In genomic region chr6:105209950-105210706, GRCh38 we compare ENCODE assay signal across 13 cellular contexts. TPM values are rescaled to one million over a fixed set of nuclear protein-coding genes. Genes with fewer than 3 reads are reported as not detected.
DNase-seq lines count a peak whose midpoint lies in the region; ATAC-seq, FAIRE-seq and TF ChIP-seq lines count a peak whose summit lies in the region.
"Had no signal": no experiment of that assay in that cellular context is flagged by ENCODE, and none has a peak within 500 bp of the region (broad histone marks: within the 10 kb centered on the region; RNA-seq: fewer than 3 reads in every experiment).

No MANE protein-coding gene starts in this region.

- no peaks in the 10 kb centered on the region for H3K27me3 Mint-ChIP-seq in astrocyte (ENCODE audit: low read depth, unreplicated experiment)
- peaks cover 11% of the 10 kb centered on the region for H3K27me3 Mint-ChIP-seq in activated CD4-positive, alpha-beta memory T cell treated with anti-CD3 and anti-CD28 coated beads, Interleukin-2, amount 10 ng/mL, durations not matched to agents 7 days and 5 days
- H3K27me3 Mint-ChIP-seq in naive thymus-derived CD4-positive, alpha-beta T cell = peaks cover 10 to 26% (median 19%) of the 10 kb centered on the region in 5 donors

- H2AFZ ChIP-seq in astrocyte (ENCODE audit: low read depth, low read length) = peak overlapping the region; percentile 26

- no peak for ATAC-seq in GM21381 (IDR thresholded peaks at IDR 0.05; ENCODE audit: unreplicated experiment)
- no peak for ATAC-seq in naive thymus-derived CD4-positive, alpha-beta T cell

- no peaks in the 10 kb centered on the region for H3K36me3 Mint-ChIP-seq in astrocyte (ENCODE audit: low read depth, unreplicated experiment)
- H3K36me3 Mint-ChIP-seq in activated CD4-positive, alpha-beta memory T cell treated with anti-CD3 and anti-CD28 coated beads, Interleukin-2, amount 10 ng/mL, durations not matched to agents 7 days and 5 days (ENCODE audit: low read depth) = no peaks in the 10 kb centered on the region
- peaks cover 0 to 6% (median 0%) of the 10 kb centered on the region in 5 donors for H3K36me3 Mint-ChIP-seq in naive thymus-derived CD4-positive, alpha-beta T cell

- peaks cover 22% of the 10 kb centered on the region for H3K4me1 Mint-ChIP-seq in astrocyte (ENCODE audit: low read depth, unreplicated experiment)
- H3K4me1 Mint-ChIP-seq in activated CD4-positive, alpha-beta memory T cell treated with anti-CD3 and anti-CD28 coated beads, Interleukin-2, amount 10 ng/mL, durations not matched to agents 7 days and 5 days = peaks cover 20% of the 10 kb centered on the region
- H3K4me1 Mint-ChIP-seq in naive thymus-derived CD4-positive, alpha-beta T cell = peaks cover 0 to 9% (median 0%) of the 10 kb centered on the region in 7 donors

- no peak overlapping the region for H3K4me3 Mint-ChIP-seq in astrocyte (ENCODE audit: unreplicated experiment)
- no peak overlapping the region for H3K4me3 Mint-ChIP-seq in activated CD4-positive, alpha-beta memory T cell treated with anti-CD3 and anti-CD28 coated beads, Interleukin-2, amount 10 ng/mL, durations not matched to agents 7 days and 5 days
- no peak overlapping the region for H3K4me3 Mint-ChIP-seq in naive thymus-derived CD4-positive, alpha-beta T cell

- H3K9me3 Mint-ChIP-seq in astrocyte (ENCODE audit: unreplicated experiment) = no peaks in the 10 kb centered on the region
- no peaks in the 10 kb centered on the region for H3K9me3 Mint-ChIP-seq in activated CD4-positive, alpha-beta memory T cell treated with anti-CD3 and anti-CD28 coated beads, Interleukin-2, amount 10 ng/mL, durations not matched to agents 7 days and 5 days
- H3K9me3 Mint-ChIP-seq in naive thymus-derived CD4-positive, alpha-beta T cell = peaks cover 0 to 6% (median 0%) of the 10 kb centered on the region in 11 donors

- no peaks in the 10 kb centered on the region for H3K79me2 ChIP-seq in astrocyte (ENCODE audit: insufficient read depth, low read length)

- intact Hi-C loops in naive thymus-derived CD4-positive, alpha-beta T cell (cut with micrococcal nuclease) = no loop called here

- H3K4me3 ChIP-seq in AG10803 (ENCODE audit: low read length) (no peak overlapping the region), astrocyte (ENCODE audit: insufficient read depth, low read depth, low read length) (peak overlapping the region; percentile 0)
- H3K4me3 ChIP-seq in naive thymus-derived CD4-positive, alpha-beta T cell (ENCODE audit: low read length) = no peak overlapping the region

- peak overlapping the region; percentile 20 for H3K9ac ChIP-seq in astrocyte (ENCODE audit: low read length)

- H3K4me2 ChIP-seq in astrocyte (ENCODE audit: low read length) = peak overlapping the region; percentile 58

- no peaks in the 10 kb centered on the region for H4K20me1 ChIP-seq in astrocyte (ENCODE audit: insufficient read depth, low read length)

- H3K27me3 ChIP-seq in astrocyte (ENCODE audit: insufficient read depth, low read length) = no peaks in the 10 kb centered on the region
- H3K27me3 ChIP-seq in naive thymus-derived CD4-positive, alpha-beta T cell (ENCODE audit: control insufficient read depth in 2 of 2, insufficient read depth in 2 of 2, low read length in 2 of 2) = no peaks in the 10 kb centered on the region

- POLR2A ChIA-PET in activated CD4-positive, alpha-beta memory T cell treated with anti-CD3 and anti-CD28 coated beads, Interleukin-2, amount 10 ng/mL, durations not matched to agents 7 days and 5 days (lab: Charles Lee) = no interaction called here
- POLR2A ChIA-PET in naive thymus-derived CD4-positive, alpha-beta T cell (lab: Charles Lee) = no interaction called here

- peak overlapping the region; percentile 96 for H3K27ac Mint-ChIP-seq in astrocyte (ENCODE audit: unreplicated experiment)
- no peak overlapping the region for H3K27ac Mint-ChIP-seq in activated CD4-positive, alpha-beta memory T cell treated with anti-CD3 and anti-CD28 coated beads, Interleukin-2, amount 10 ng/mL, durations not matched to agents 7 days and 5 days
- H3K27ac Mint-ChIP-seq in naive thymus-derived CD4-positive, alpha-beta T cell = no peak overlapping the region

- FAIRE-seq in astrocyte (lab: Jason Lieb, UNC) = peak; percentile 81
- FAIRE-seq: TTC549 had no signal

- H3K27ac ChIP-seq in astrocyte (ENCODE audit: low read depth, low read length) = peak overlapping the region; percentile 49
- no peak overlapping the region for H3K27ac ChIP-seq in naive thymus-derived CD4-positive, alpha-beta T cell (ENCODE audit: low read depth, low read length)

- no peaks in the 10 kb centered on the region for H3K9me3 ChIP-seq in astrocyte (ENCODE audit: insufficient read depth, low read depth, low read length)
- no peaks in the 10 kb centered on the region for H3K9me3 ChIP-seq in naive thymus-derived CD4-positive, alpha-beta T cell (ENCODE audit: control insufficient read depth in 2 of 3, low read length in 3 of 3)

- peaks cover 20% of the 10 kb centered on the region for H3K4me1 ChIP-seq in astrocyte (ENCODE audit: insufficient read depth, low read length)
- no peaks in the 10 kb centered on the region for H3K4me1 ChIP-seq in naive thymus-derived CD4-positive, alpha-beta T cell (ENCODE audit: control insufficient read depth in 2 of 2, insufficient read depth in 2 of 2, low read length in 2 of 2)

- CTCF ChIA-PET in activated CD4-positive, alpha-beta memory T cell treated with anti-CD3 and anti-CD28 coated beads, Interleukin-2, amount 10 ng/mL, durations not matched to agents 7 days and 5 days (lab: Charles Lee) = no interaction called here
- CTCF ChIA-PET in naive thymus-derived CD4-positive, alpha-beta T cell (lab: Charles Lee) = no interaction called here

- DNase-seq in AG10803 (ENCODE audit: low read depth) = peak; percentile 89
- DNase-seq in HT1080 (ENCODE audit: low read depth) = peak; percentile 94
- DNase-seq in astrocyte (ENCODE audit: low read depth) = peak; percentile 89
- DNase-seq in kidney tubule cell (ENCODE audit: low spot score) = peak; percentile 80
- no peak for DNase-seq in activated CD4-positive, alpha-beta memory T cell treated with anti-CD3 and anti-CD28 coated beads, Interleukin-2, amount 10 ng/mL, durations not matched to agents 7 days and 5 days
- DNase-seq in NCI-H748 treated with DMSO at 0.1 percent for 48 hours (lab: John Stamatoyannopoulos, UW) = no peak
- no peak for DNase-seq in naive thymus-derived CD4-positive, alpha-beta T cell
- DNase-seq: activated gamma-delta T cell treated with Interleukin-2 at 50 U/mL for 16 hours, COR-L47, NCI-H2227 treated with DMSO at 0.1 percent for 48 hours, substantia nigra had no signal

- H3K36me3 ChIP-seq in astrocyte (ENCODE audit: insufficient read depth, low read length) = no peaks in the 10 kb centered on the region
- no peaks in the 10 kb centered on the region for H3K36me3 ChIP-seq in naive thymus-derived CD4-positive, alpha-beta T cell (ENCODE audit: control insufficient read depth in 2 of 3, insufficient read depth in 3 of 3, low read length in 3 of 3)

- TF ChIP-seq CTCF in AG10803 (conservative IDR thresholded peaks at IDR 0.05; ENCODE audit: low read length) (no peak), astrocyte (IDR thresholded peaks at IDR 0.05; ENCODE audit: insufficient read depth, low read depth, low read length) (no peak)

RNA-seq across cellular contexts. Expression of gene POPDC3, which starts 30.3 kb away (rescaled TPM):
- 56.8 and 70.5 TPM in 2 replicates for total RNA-seq in HT1080 (2014; rRNA removed; shearing (Covaris generic))
- 58.4 and 61.4 TPM in 2 replicates for polyA plus RNA-seq in HT1080 (2015; cell fraction: cytosol; rRNA removed)
- 21.7 and 23.2 TPM in 2 replicates for polyA plus RNA-seq in HT1080 (2015; cell fraction: nucleus; rRNA removed)
- total RNA-seq in astrocyte = 8.6 and 9.1 TPM in 2 replicates
- total RNA-seq in activated CD4-positive, alpha-beta memory T cell treated with anti-CD3 and anti-CD28 coated beads, Interleukin-2, amount 10 ng/mL, durations not matched to agents 7 days and 5 days = not detected
- not detected for total RNA-seq in naive thymus-derived CD4-positive, alpha-beta T cell
- polyA plus RNA-seq in naive thymus-derived CD4-positive, alpha-beta T cell = not detected

Comparison
In these comparisons a context has a peak if more than half of its experiments do, and no peak if none do; other contexts are left out.
1. DNase-seq: peak in AG10803 (single experiment), HT1080 (single experiment), astrocyte (single experiment) and kidney tubule cell (single experiment); none in activated CD4-positive, alpha-beta memory T cell treated with anti-CD3 and anti-CD28 coated beads, Interleukin-2, amount 10 ng/mL, durations not matched to agents 7 days and 5 days (single experiment), NCI-H748 treated with DMSO at 0.1 percent for 48 hours (single experiment) and naive thymus-derived CD4-positive, alpha-beta T cell (0 of 9).